In genomic region chr9:36765468-36766341, GRCh38 we compare ENCODE assay signal across 1 cellular context.
TF ChIP-seq lines count a peak whose summit lies in the region.

No MANE protein-coding gene starts in this region.

TF ChIP-seq in K562, 482 proteins besides CTCF, POLR2A, EP300 and RAD21 (continued from another document):
- TF ChIP-seq, protein P1, sequence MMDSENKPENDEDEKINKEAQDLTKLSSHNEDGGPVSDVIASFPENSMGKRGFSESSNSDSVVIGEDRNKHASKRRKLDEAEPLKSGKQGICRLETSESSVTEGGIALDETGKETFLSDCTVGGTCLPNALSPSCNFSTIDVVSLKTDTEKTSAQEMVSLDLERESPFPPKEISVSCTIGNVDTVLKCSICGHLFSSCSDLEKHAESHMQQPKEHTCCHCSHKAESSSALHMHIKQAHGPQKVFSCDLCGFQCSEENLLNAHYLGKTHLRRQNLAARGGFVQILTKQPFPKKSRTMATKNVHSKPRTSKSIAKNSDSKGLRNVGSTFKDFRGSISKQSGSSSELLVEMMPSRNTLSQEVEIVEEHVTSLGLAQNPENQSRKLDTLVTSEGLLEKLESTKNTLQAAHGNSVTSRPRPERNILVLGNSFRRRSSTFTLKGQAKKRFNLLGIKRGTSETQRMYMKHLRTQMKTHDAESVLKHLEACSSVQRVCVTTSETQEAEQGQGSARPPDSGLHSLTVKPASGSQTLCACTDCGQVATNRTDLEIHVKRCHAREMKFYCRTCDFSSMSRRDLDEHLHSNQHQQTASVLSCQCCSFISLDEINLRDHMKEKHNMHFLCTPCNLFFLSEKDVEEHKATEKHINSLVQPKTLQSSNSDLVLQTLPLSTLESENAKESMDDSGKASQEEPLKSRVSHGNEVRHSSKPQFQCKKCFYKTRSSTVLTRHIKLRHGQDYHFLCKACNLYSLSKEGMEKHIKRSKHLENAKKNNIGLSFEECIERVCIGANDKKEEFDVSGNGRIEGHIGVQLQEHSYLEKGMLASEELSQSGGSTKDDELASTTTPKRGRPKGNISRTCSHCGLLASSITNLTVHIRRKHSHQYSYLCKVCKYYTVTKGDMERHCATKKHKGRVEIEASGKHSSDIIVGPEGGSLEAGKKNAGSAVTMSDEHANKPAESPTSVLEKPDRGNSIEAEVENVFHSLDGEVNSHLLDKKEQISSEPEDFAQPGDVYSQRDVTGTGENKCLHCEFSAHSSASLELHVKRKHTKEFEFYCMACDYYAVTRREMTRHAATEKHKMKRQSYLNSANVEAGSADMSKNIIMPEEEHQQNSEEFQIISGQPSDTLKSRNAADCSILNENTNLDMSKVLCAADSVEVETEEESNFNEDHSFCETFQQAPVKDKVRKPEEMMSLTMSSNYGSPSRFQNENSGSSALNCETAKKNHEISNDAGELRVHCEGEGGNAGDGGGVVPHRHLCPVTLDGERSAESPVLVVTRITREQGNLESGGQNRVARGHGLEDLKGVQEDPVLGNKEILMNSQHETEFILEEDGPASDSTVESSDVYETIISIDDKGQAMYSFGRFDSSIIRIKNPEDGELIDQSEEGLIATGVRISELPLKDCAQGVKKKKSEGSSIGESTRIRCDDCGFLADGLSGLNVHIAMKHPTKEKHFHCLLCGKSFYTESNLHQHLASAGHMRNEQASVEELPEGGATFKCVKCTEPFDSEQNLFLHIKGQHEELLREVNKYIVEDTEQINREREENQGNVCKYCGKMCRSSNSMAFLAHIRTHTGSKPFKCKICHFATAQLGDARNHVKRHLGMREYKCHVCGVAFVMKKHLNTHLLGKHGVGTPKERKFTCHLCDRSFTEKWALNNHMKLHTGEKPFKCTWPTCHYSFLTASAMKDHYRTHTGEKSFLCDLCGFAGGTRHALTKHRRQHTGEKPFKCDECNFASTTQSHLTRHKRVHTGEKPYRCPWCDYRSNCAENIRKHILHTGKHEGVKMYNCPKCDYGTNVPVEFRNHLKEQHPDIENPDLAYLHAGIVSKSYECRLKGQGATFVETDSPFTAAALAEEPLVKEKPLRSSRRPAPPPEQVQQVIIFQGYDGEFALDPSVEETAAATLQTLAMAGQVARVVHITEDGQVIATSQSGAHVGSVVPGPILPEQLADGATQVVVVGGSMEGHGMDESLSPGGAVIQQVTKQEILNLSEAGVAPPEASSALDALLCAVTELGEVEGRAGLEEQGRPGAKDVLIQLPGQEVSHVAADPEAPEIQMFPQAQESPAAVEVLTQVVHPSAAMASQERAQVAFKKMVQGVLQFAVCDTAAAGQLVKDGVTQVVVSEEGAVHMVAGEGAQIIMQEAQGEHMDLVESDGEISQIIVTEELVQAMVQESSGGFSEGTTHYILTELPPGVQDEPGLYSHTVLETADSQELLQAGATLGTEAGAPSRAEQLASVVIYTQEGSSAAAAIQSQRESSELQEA (IDR thresholded peaks at IDR 0.05; ENCODE audit: low read depth): no peak
- TF ChIP-seq GABPB1 (CRISPR knock-in tag; IDR thresholded peaks at IDR 0.05) (no peak), ZNF398 (CRISPR knock-in tag; IDR thresholded peaks at IDR 0.05) (no peak), LCOR (CRISPR knock-in tag; IDR thresholded peaks at IDR 0.05) (no peak), ZNF830 (CRISPR knock-in tag; IDR thresholded peaks at IDR 0.05) (no peak), TCF7L2 (IDR thresholded peaks at IDR 0.05; ENCODE audit: low read depth, low read length) (no peak), ZNF280A (IDR thresholded peaks at IDR 0.05; ENCODE audit: low read depth, partially characterized antibody) (no peak), ZNF174 (CRISPR knock-in tag; IDR thresholded peaks at IDR 0.05) (no peak), SMAD2 (IDR thresholded peaks at IDR 0.05; ENCODE audit: low read depth, low read length) (no peak), ZNF780A (CRISPR knock-in tag; IDR thresholded peaks at IDR 0.05) (no peak), SRSF9 (IDR thresholded peaks at IDR 0.05; ENCODE audit: borderline replicate concordance, low read depth, low read length) (no peak), ZKSCAN8 (CRISPR knock-in tag; IDR thresholded peaks at IDR 0.05) (no peak), TEAD1 (CRISPR knock-in tag; IDR thresholded peaks at IDR 0.05) (no peak), LEF1 (IDR thresholded peaks at IDR 0.05) (no peak), CREB5 (CRISPR knock-in tag; IDR thresholded peaks at IDR 0.05) (no peak), HDAC3 (IDR thresholded peaks at IDR 0.05; ENCODE audit: borderline replicate concordance, partially characterized antibody) (no peak), NR4A1 (CRISPR knock-in tag; IDR thresholded peaks at IDR 0.05) (no peak), NR4A1 (tag; IDR thresholded peaks at IDR 0.05) (no peak), POLR2G (IDR thresholded peaks at IDR 0.05; ENCODE audit: low read depth, low read length) (peak; percentile 68), ZEB2 (IDR thresholded peaks at IDR 0.05) (no peak), YBX1 (IDR thresholded peaks at IDR 0.05) (no peak), MCM3 (IDR thresholded peaks at IDR 0.05) (no peak), TCF3 (CRISPR knock-in tag; IDR thresholded peaks at IDR 0.05) (no peak), MEF2D (tag; conservative IDR thresholded peaks at IDR 0.05; ENCODE audit: low read depth) (no peak)
- TF ChIP-seq, protein P2, sequence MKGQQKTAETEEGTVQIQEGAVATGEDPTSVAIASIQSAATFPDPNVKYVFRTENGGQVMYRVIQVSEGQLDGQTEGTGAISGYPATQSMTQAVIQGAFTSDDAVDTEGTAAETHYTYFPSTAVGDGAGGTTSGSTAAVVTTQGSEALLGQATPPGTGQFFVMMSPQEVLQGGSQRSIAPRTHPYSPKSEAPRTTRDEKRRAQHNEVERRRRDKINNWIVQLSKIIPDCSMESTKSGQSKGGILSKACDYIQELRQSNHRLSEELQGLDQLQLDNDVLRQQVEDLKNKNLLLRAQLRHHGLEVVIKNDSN (CRISPR knock-in tag; IDR thresholded peaks at IDR 0.05): no peak
